In genomic region chr10:28722065-28722803, GRCh38 we compare ENCODE assay signal across 1 cellular context.
TF ChIP-seq lines count a peak whose summit lies in the region.

No MANE protein-coding gene starts in this region.

TF ChIP-seq in HepG2, 621 proteins besides CTCF, POLR2A, EP300 and RAD21 (continued from another document and continues in another):
- TF ChIP-seq ARID5B (CRISPR knock-in tag; IDR thresholded peaks at IDR 0.05) (peak; percentile 16; the same call in 1 of the 2 replicates), ZNF446 (CRISPR knock-in tag; IDR thresholded peaks at IDR 0.05) (no peak), POGZ (CRISPR knock-in tag; IDR thresholded peaks at IDR 0.05) (0 out of 2 replicates have a peak, but pooled peaks have one; percentile 23), ELK4 (CRISPR knock-in tag; IDR thresholded peaks at IDR 0.05; ENCODE audit: borderline replicate concordance) (no peak), JUN (CRISPR knock-in tag; IDR thresholded peaks at IDR 0.05) (no peak), LRRFIP1 (CRISPR knock-in tag; conservative IDR thresholded peaks at IDR 0.05) (no peak), DR1 (CRISPR knock-in tag; IDR thresholded peaks at IDR 0.05) (no peak), ZNF460 (CRISPR knock-in tag; IDR thresholded peaks at IDR 0.05; ENCODE audit: borderline replicate concordance) (no peak), SUZ12 (IDR thresholded peaks at IDR 0.05; ENCODE audit: low read depth, low read length) (no peak), CHCHD3 (CRISPR knock-in tag; IDR thresholded peaks at IDR 0.05) (no peak), HOXD1 (CRISPR knock-in tag; IDR thresholded peaks at IDR 0.05) (no peak), PPARG (CRISPR knock-in tag; conservative IDR thresholded peaks at IDR 0.05) (no peak), ZNF597 (CRISPR knock-in tag; IDR thresholded peaks at IDR 0.05) (no peak), ZNF30 (CRISPR knock-in tag; IDR thresholded peaks at IDR 0.05) (no peak), ATF6 (CRISPR knock-in tag; conservative IDR thresholded peaks at IDR 0.05) (no peak), STAG1 (CRISPR knock-in tag; IDR thresholded peaks at IDR 0.05) (peak; percentile 9), ZBTB40 (IDR thresholded peaks at IDR 0.05) (no peak), ZBTB40 (CRISPR knock-in tag; IDR thresholded peaks at IDR 0.05) (no peak), ZFY (CRISPR knock-in tag; IDR thresholded peaks at IDR 0.05) (no peak; the same call in 1 of the 2 replicates), ARID3A (IDR thresholded peaks at IDR 0.05; ENCODE audit: low read depth, low read length) (no peak), ZNF589 (CRISPR knock-in tag; conservative IDR thresholded peaks at IDR 0.05) (no peak), NFKB2 (CRISPR knock-in tag; IDR thresholded peaks at IDR 0.05; ENCODE audit: borderline replicate concordance) (0 out of 2 replicates have a peak, but pooled peaks have one; percentile 34), MAX (IDR thresholded peaks at IDR 0.05) (peak; percentile 72), CREM (IDR thresholded peaks at IDR 0.05) (no peak), CREM (CRISPR knock-in tag; IDR thresholded peaks at IDR 0.05) (no peak), IRF2 (CRISPR knock-in tag; IDR thresholded peaks at IDR 0.05) (no peak), ZNF569 (CRISPR knock-in tag; IDR thresholded peaks at IDR 0.05; ENCODE audit: borderline replicate concordance) (no peak), FUBP1 (CRISPR knock-in tag; IDR thresholded peaks at IDR 0.05; ENCODE audit: borderline replicate concordance) (no peak), ARID2 (CRISPR knock-in tag; IDR thresholded peaks at IDR 0.05; ENCODE audit: borderline replicate concordance) (no peak), TMF1 (CRISPR knock-in tag; IDR thresholded peaks at IDR 0.05; ENCODE audit: low read depth) (no peak), ZNF205 (CRISPR knock-in tag; IDR thresholded peaks at IDR 0.05) (no peak), TBP (CRISPR knock-in tag; IDR thresholded peaks at IDR 0.05) (no peak), ZFP36 (IDR thresholded peaks at IDR 0.05; ENCODE audit: borderline replicate concordance, low read depth, low read length, partially characterized antibody) (no peak)
